35 cellular contexts compared by ENCODE assay signal in the genomic region with DNA sequence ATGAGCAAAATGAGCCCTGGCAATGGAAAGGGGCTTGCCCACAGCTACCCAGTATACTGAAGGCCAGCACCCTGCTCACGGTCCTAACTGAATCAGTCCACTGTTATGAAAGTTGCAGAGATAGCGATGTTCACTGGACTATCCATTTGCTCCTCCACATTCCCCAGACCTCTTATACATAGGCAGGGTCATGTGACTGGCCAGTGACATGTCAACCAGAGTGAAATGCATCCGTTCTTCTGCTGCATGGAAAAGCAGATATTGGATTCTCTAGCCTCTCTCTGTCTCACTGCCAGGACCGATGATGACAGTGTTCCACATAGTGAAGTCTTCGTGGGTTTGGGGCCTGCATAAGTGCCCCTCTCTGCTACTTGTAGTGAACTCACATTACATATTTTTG.
"Had no signal": no experiment of that assay in that cellular context is flagged by ENCODE, and none has a peak within 500 bp of the region (broad histone marks: within the 10 kb centered on the region; RNA-seq: fewer than 3 reads in every experiment).

No MANE protein-coding gene starts in this region.

- H3K9me3 Mint-ChIP-seq: activated CD8-positive, alpha-beta T cell treated with anti-CD3 and anti-CD28 coated beads for 36 hours; activated naive CD4-positive, alpha-beta T cell treated with anti-CD3 and anti-CD28 coated beads, Interleukin-2, amount 50 U/mL, for 72 hours; activated T-cell treated with anti-CD3 and anti-CD28 coated beads, Interleukin-2, amount 50 U/mL, for 24 hours; dendritic cell treated with granulocyte-macrophage colony-stimulating factor and Interleukin-4, amounts not matched to agents 40 ng/mL and 50 ng/mL, for 4 days; T-helper 2 cell treated with Interferon-gamma antibody and Interleukin-4, amounts not matched to agents 5 μg/mL and 100 μg/mL, for 36 hours had no signal

- H3K4me1 Mint-ChIP-seq: activated B cell treated with CpG ODN at 0.5 μM for 24 hours had no signal

- DNase-seq: activated B cell treated with CpG ODN at 0.5 μM for 24 hours; activated CD4-positive, alpha-beta T cell treated with anti-CD3 and anti-CD28 coated beads for 48 hours; activated CD4-positive, alpha-beta T cell treated with anti-CD3 and anti-CD28 coated beads, Interleukin-2, amount 50 U/mL, for 1 hour; activated CD4-positive, alpha-beta T cell treated with anti-CD3 and anti-CD28 coated beads, Interleukin-2, amount 50 U/mL, for 48 hours; activated CD8-positive, alpha-beta memory T cell treated with anti-CD3 and anti-CD28 coated beads, Interleukin-2, amount 10 ng/mL, durations not matched to agents 7 days and 5 days; activated CD8-positive, alpha-beta memory T cell treated with anti-CD3 and anti-CD28 coated beads, Interleukin-2, amount 50 U/mL, for 4 hours; activated CD8-positive, alpha-beta T cell treated with anti-CD3 and anti-CD28 coated beads for 36 hours; activated gamma-delta T cell; activated naive CD4-positive, alpha-beta T cell; activated naive CD4-positive, alpha-beta T cell treated with anti-CD3 and anti-CD28 coated beads, Interleukin-2, amount 10 ng/mL, durations not matched to agents 7 days and 5 days; activated naive CD8-positive, alpha-beta T cell treated with anti-CD3 and anti-CD28 coated beads, Interleukin-2, amount 10 ng/mL, durations not matched to agents 7 days and 5 days; activated T-cell treated with anti-CD3 and anti-CD28 coated beads for 4 hours; activated T-cell treated with anti-CD3 and anti-CD28 coated beads, Interleukin-2, amount 50 U/mL, for 24 hours; activated T-cell treated with anti-CD3 and anti-CD28 coated beads, Interleukin-2, amount 50 U/mL, for 72 hours; central memory CD4-positive, alpha-beta T cell; cerebellar nuclear complex; colonic mucosa; dorsolateral prefrontal cortex; effector memory CD4-positive, alpha-beta T cell; endodermal cell; foreskin fibroblast; T-helper 1 cell; T-helper 17 cell; T1000; WERI-Rb-1 had no signal

- H3K36me3 Mint-ChIP-seq: activated CD8-positive, alpha-beta memory T cell treated with anti-CD3 and anti-CD28 coated beads, Interleukin-2, amount 10 ng/mL, durations not matched to agents 7 days and 5 days; activated naive CD4-positive, alpha-beta T cell treated with anti-CD3 and anti-CD28 coated beads, Interleukin-2, amount 50 U/mL, for 72 hours; activated naive CD8-positive, alpha-beta T cell treated with anti-CD3 and anti-CD28 coated beads, Interleukin-2, amount 10 ng/mL, durations not matched to agents 7 days and 5 days; brain had no signal

- H3K27ac Mint-ChIP-seq: activated B cell treated with CpG ODN at 0.5 μM for 24 hours; activated CD8-positive, alpha-beta memory T cell treated with anti-CD3 and anti-CD28 coated beads, Interleukin-2, amount 10 ng/mL, durations not matched to agents 7 days and 5 days; activated CD8-positive, alpha-beta T cell treated with anti-CD3 and anti-CD28 coated beads for 36 hours; activated naive CD4-positive, alpha-beta T cell treated with anti-CD3 and anti-CD28 coated beads, Interleukin-2, amount 10 ng/mL, durations not matched to agents 7 days and 5 days; activated naive CD4-positive, alpha-beta T cell treated with anti-CD3 and anti-CD28 coated beads, Interleukin-2, amount 50 U/mL, for 72 hours; activated naive CD8-positive, alpha-beta T cell treated with anti-CD3 and anti-CD28 coated beads, Interleukin-2, amount 10 ng/mL, durations not matched to agents 7 days and 5 days; activated T-cell treated with anti-CD3 and anti-CD28 coated beads, Interleukin-2, amount 50 U/mL, for 24 hours; activated T-cell treated with anti-CD3 and anti-CD28 coated beads, Interleukin-2, amount 50 U/mL, for 72 hours; dendritic cell treated with granulocyte-macrophage colony-stimulating factor and Interleukin-4, amounts not matched to agents 40 ng/mL and 50 ng/mL, for 4 days; endodermal cell; T-helper 17 cell; T-helper 2 cell treated with Interferon-gamma antibody and Interleukin-4, amounts not matched to agents 5 μg/mL and 100 μg/mL, for 36 hours had no signal

- H3K27ac ChIP-seq: ascending aorta, breast epithelium, cardiac muscle cell, colonic mucosa, dorsolateral prefrontal cortex, WERI-Rb-1 had no signal

- H3K4me3 Mint-ChIP-seq: activated B cell treated with CpG ODN at 0.5 μM for 24 hours; activated CD8-positive, alpha-beta memory T cell treated with anti-CD3 and anti-CD28 coated beads, Interleukin-2, amount 10 ng/mL, durations not matched to agents 7 days and 5 days; activated CD8-positive, alpha-beta T cell treated with anti-CD3 and anti-CD28 coated beads for 36 hours; activated naive CD4-positive, alpha-beta T cell treated with anti-CD3 and anti-CD28 coated beads, Interleukin-2, amount 10 ng/mL, durations not matched to agents 7 days and 5 days; activated naive CD8-positive, alpha-beta T cell treated with anti-CD3 and anti-CD28 coated beads, Interleukin-2, amount 10 ng/mL, durations not matched to agents 7 days and 5 days; activated T-cell treated with anti-CD3 and anti-CD28 coated beads, Interleukin-2, amount 50 U/mL, for 24 hours; activated T-cell treated with anti-CD3 and anti-CD28 coated beads, Interleukin-2, amount 50 U/mL, for 72 hours; brain; dendritic cell treated with granulocyte-macrophage colony-stimulating factor and Interleukin-4, amounts not matched to agents 40 ng/mL and 50 ng/mL, for 4 days; endodermal cell; T-helper 17 cell; T-helper 2 cell treated with Interferon-gamma antibody and Interleukin-4, amounts not matched to agents 5 μg/mL and 100 μg/mL, for 36 hours had no signal

- H3K4me1 ChIP-seq: ascending aorta, breast epithelium had no signal

- H3K27me3 ChIP-seq: ascending aorta, breast epithelium, cardiac muscle cell, colonic mucosa, dorsolateral prefrontal cortex had no signal

- H3K4me3 ChIP-seq: ascending aorta, breast epithelium, cardiac muscle cell, colonic mucosa, dorsolateral prefrontal cortex had no signal

- H3K27me3 Mint-ChIP-seq: activated CD8-positive, alpha-beta T cell treated with anti-CD3 and anti-CD28 coated beads for 36 hours had no signal

- H3K36me3 ChIP-seq: ascending aorta, breast epithelium, cardiac muscle cell, colonic mucosa, WERI-Rb-1 had no signal

- ATAC-seq: activated CD4-positive, CD25-positive, alpha-beta regulatory T cell treated with anti-CD3 and anti-CD28 coated beads, Interleukin-2, amount 50 U/mL, for 24 hours; activated CD8-positive, alpha-beta memory T cell treated with anti-CD3 and anti-CD28 coated beads, Interleukin-2, amount 10 ng/mL, durations not matched to agents 7 days and 5 days; activated CD8-positive, alpha-beta T cell treated with anti-CD3 and anti-CD28 coated beads for 36 hours; activated naive CD4-positive, alpha-beta T cell treated with anti-CD3 and anti-CD28 coated beads, Interleukin-2, amount 50 U/mL, for 72 hours; activated T-cell treated with anti-CD3 and anti-CD28 coated beads, Interleukin-2, amount 50 U/mL, for 72 hours; esophagus mucosa; T-helper 17 cell had no signal

- FAIRE-seq: frontal cortex had no signal

- H3K9me3 ChIP-seq: ascending aorta, breast epithelium, colonic mucosa had no signal
